Comparison of ENCODE assay signal across 8 cellular contexts in the genomic region with DNA sequence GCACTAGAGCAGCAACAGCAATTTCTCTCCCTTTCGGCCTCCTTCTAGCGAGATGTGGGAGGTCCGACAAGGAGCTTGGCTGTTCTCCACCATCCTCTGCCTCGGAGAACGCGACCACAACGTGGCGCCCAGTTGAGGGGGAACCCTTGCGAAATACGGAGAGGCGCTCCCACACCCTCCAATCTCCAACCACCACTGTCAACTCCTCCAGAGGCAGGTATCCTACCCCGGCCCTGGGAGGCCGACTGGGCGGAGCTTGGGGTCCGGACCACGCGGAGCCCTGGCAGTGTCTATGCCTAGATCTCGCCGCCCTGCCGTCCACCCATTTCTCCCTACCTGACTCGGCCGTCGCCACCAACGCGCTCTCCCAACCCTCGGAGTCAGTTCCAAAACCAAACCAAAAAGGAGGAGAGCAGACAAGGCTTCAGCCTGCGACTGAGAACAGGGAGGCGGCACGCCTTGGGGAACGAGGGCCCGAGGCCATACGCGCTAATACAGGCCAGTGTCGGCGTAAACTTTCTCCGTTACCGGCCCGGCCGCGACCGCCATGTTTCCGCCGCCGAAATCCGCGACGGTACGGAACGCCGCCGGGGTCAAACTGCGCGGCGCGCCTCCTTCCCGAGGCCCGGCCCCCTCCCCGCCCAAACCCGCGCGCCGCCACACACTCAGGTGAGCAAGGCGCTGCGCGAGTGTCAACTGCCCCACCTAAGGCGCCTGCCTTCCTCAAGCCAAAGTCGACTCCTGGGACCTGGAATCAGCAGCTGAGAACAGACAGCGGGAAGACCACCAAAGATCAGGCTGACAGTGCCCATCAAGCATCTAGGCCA. TPM values are rescaled to one million over a fixed set of nuclear protein-coding genes. Genes with fewer than 3 reads are reported as not detected.
DNase-seq lines count a peak whose midpoint lies in the region; ATAC-seq and TF ChIP-seq lines count a peak whose summit lies in the region.

A gene with protein sequence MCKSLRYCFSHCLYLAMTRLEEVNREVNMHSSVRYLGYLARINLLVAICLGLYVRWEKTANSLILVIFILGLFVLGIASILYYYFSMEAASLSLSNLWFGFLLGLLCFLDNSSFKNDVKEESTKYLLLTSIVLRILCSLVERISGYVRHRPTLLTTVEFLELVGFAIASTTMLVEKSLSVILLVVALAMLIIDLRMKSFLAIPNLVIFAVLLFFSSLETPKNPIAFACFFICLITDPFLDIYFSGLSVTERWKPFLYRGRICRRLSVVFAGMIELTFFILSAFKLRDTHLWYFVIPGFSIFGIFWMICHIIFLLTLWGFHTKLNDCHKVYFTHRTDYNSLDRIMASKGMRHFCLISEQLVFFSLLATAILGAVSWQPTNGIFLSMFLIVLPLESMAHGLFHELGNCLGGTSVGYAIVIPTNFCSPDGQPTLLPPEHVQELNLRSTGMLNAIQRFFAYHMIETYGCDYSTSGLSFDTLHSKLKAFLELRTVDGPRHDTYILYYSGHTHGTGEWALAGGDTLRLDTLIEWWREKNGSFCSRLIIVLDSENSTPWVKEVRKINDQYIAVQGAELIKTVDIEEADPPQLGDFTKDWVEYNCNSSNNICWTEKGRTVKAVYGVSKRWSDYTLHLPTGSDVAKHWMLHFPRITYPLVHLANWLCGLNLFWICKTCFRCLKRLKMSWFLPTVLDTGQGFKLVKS (minus strand): TSS at position 570 of the 827 bp plus-strand sequence. CDS start 5,568 bp downstream, outside the sequence.

- H3K4me3 ChIP-seq in AG04449 (ENCODE audit: low read depth, low read length) (peak within 1 kb of the TSS; percentile 90), spleen (peak within 1 kb of the TSS; percentile 67 to 88 (median 76))

- H3K27me3 ChIP-seq in spleen (replicated peaks in 1 of 7) = no peaks in the 10 kb centered on the region

- H3K36me3 ChIP-seq in spleen = peaks cover 0 to 1% (median 0%) of the 10 kb centered on the region in 6 donors

- no peaks in the 10 kb centered on the region for H3K9me3 ChIP-seq in spleen

- H3K4me1 ChIP-seq in spleen = peaks cover 12 to 45% (median 22%) of the 10 kb centered on the region in 6 donors

- intact Hi-C loops in spleen (cut with DNase I; ENCODE audit: low total_unique reads) = no loop called here

- TF ChIP-seq POLR2A in spleen (IDR thresholded peaks at IDR 0.05) = no peak

- H3K27ac ChIP-seq in caudate nucleus (ENCODE audit: low read depth, low read length) = peak within 1 kb of the TSS; percentile 81
- peak within 1 kb of the TSS; percentile 82 to 96 (median 94) for H3K27ac ChIP-seq in spleen

- TF ChIP-seq CTCF in AG04449 (IDR thresholded peaks at IDR 0.05; ENCODE audit: insufficient read depth, low read length, missing control alignments) = no peak
- no peak for TF ChIP-seq CTCF in spleen (IDR thresholded peaks at IDR 0.05 in 8 of 11, conservative IDR thresholded peaks at IDR 0.05 in 3 of 11)

- CTCF ChIA-PET in AG04449 (lab: Yijun Ruan, JAX) = interaction anchor here (0.8 to 1.3 kb wide), 3 partner anchors 9 to 294 kb away, joined by 3 to 4 read pairs (median 4); no protein-coding TSS in a partner anchor

- DNase-seq in AG04449 (ENCODE audit: low read depth, low spot score) = no peak
- peak; percentile 90 for DNase-seq in NCI-H2227 treated with DMSO at 0.1 percent for 48 hours (lab: John Stamatoyannopoulos, UW)
- DNase-seq in activated CD4-positive, CD25-positive, alpha-beta regulatory T cell (lab: John Stamatoyannopoulos, UW) = peak; percentile 73 to 77 (median 74)
- peak in 59 of 61 donors; percentile 12 to 90 (median 68) for DNase-seq in caudate nucleus (lab: John Stamatoyannopoulos, UW)
- DNase-seq in inferior parietal cortex (ENCODE audit: extremely low spot score) = peak; percentile 69
- DNase-seq in spleen = peak; percentile 97

- 0 to 1% (median 0%) methylated on average over 29 to 68 of the region's 68 CpGs for WGBS in spleen, 5 donors

- peak; percentile 85 for ATAC-seq in GM18868 (IDR thresholded peaks at IDR 0.05; ENCODE audit: unreplicated experiment)
- ATAC-seq in HG03108 (IDR thresholded peaks at IDR 0.05; ENCODE audit: unreplicated experiment) = peak; percentile 68

- POLR2A ChIA-PET in AG04449 (lab: Yijun Ruan, JAX) = interaction anchor here (0.5 to 1.1 kb wide), 2 partner anchors 11 to 706 kb away, joined by 3 to 4 read pairs; no protein-coding TSS in a partner anchor

RNA-seq across cellular contexts. Expression of the gene that starts here (rescaled TPM):
- total RNA-seq in spleen = 10 to 100 TPM; 19.5 to 40.0 (median 24.9) TPM
- polyA plus RNA-seq in spleen = 1 to 10 TPM; 6.1 to 7.4 (median 6.7) TPM
